ENCODE assay signal across 7 cellular contexts in genomic region chr6:46590765-46591164, GRCh38.
"Had no signal": no experiment of that assay in that cellular context is flagged by ENCODE, and none has a peak within 500 bp of the region (broad histone marks: within the 10 kb centered on the region; RNA-seq: fewer than 3 reads in every experiment).

No MANE protein-coding gene starts in this region.

- H3K27ac Mint-ChIP-seq: IgD-negative memory B cell had no signal

- ATAC-seq: K562 had no signal

- H3K4me2 ChIP-seq: KMS-11 had no signal

- H3K36me3 Mint-ChIP-seq: IgD-negative memory B cell had no signal

- H3K27ac ChIP-seq: HL-60, KMS-11 had no signal

- H3K4me3 Mint-ChIP-seq: IgD-negative memory B cell had no signal

- H3K4me1 Mint-ChIP-seq: IgD-negative memory B cell had no signal

- H3K9ac ChIP-seq: KMS-11 had no signal

- DNase-seq: KBM-7, KG1 had no signal

- H3K4me3 ChIP-seq: K562 had no signal

- FAIRE-seq: HTR-8/SVneo, K562 had no signal
